In the genomic region with DNA sequence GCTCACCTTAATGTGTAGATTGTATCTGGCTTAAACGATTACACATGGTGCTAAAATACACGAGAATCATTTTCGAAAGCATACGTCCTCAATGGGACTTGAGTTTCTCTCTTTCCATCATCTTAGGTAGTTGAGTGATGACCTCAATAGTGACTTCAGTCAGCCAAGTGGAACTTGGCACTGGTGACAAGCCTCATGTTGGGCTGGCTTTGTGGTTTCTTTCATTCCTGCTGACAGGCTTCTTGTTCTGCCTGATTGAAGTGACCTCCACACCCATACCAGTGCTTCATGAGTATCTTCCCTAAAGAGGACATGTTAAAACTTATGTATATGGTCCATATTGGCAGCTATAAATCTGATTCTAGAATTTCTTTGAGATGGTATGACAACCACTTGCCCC, we compare ENCODE assay signal across 16 cellular contexts.
"Had no signal": no experiment of that assay in that cellular context is flagged by ENCODE, and none has a peak within 500 bp of the region (broad histone marks: within the 10 kb centered on the region; RNA-seq: fewer than 3 reads in every experiment).

No MANE protein-coding gene starts in this region.

- H3K36me3 ChIP-seq: cardiac muscle cell, esophagus squamous epithelium, vagina had no signal

- H3K4me3 ChIP-seq: cardiac muscle cell, esophagus squamous epithelium, lung, vagina had no signal

- H3K4me1 ChIP-seq: esophagus squamous epithelium, vagina had no signal

- ATAC-seq: activated CD8-positive, alpha-beta memory T cell treated with anti-CD3 and anti-CD28 coated beads, Interleukin-2, amount 10 ng/mL, durations not matched to agents 7 days and 5 days; left colon had no signal

- DNase-seq: activated CD4-positive, alpha-beta memory T cell treated with anti-CD3 and anti-CD28 coated beads, Interleukin-2, amount 10 ng/mL, durations not matched to agents 7 days and 5 days; activated CD4-positive, alpha-beta T cell treated with anti-CD3 and anti-CD28 coated beads for 48 hours; activated CD4-positive, CD25-positive, alpha-beta regulatory T cell; activated CD8-positive, alpha-beta memory T cell treated with anti-CD3 and anti-CD28 coated beads, Interleukin-2, amount 10 ng/mL, durations not matched to agents 7 days and 5 days; activated naive CD4-positive, alpha-beta T cell; activated naive CD8-positive, alpha-beta T cell treated with anti-CD3 and anti-CD28 coated beads, Interleukin-2, amount 10 ng/mL, durations not matched to agents 7 days and 5 days; amygdala; effector CD8-positive, alpha-beta T cell; esophagus squamous epithelium; left colon; occipital lobe; trophoblast cell had no signal

- H3K27ac ChIP-seq: cardiac muscle cell, esophagus squamous epithelium, vagina had no signal

- FAIRE-seq: endothelial cell of umbilical vein had no signal

- H3K27me3 ChIP-seq: cardiac muscle cell, esophagus squamous epithelium, vagina had no signal

- H3K9me3 ChIP-seq: esophagus squamous epithelium, vagina had no signal
